Comparison of ENCODE assay signal across 1 cellular context in the genomic region with DNA sequence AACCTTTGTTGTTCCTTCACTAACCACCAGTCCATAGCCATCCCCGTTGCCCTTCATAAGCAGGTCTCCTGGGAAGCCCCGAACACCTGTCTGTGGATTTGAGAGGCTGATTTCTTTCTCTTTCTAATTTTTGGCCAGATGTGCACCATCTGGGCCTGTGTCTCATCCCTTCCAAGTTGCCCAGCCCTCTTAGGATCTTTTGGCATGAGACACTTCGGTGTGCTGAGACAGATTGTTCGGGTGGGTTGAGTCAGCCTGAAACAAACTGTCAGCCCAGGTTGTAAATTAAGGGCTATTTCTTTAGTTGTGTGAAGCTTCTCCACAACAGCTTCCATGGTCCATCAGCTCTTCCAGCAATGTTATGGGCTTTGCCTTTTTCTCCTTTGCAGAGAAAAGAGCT.
TF ChIP-seq lines count a peak whose summit lies in the region.

No MANE protein-coding gene starts in this region.

TF ChIP-seq in IMR-90, 13 proteins besides CTCF, POLR2A, EP300 and RAD21:
- TF ChIP-seq CEBPB (IDR thresholded peaks at IDR 0.05; ENCODE audit: low read depth, low read length): no peak
- TF ChIP-seq RCOR1 (IDR thresholded peaks at IDR 0.05; ENCODE audit: insufficient replicate concordance, low read length): no peak
- no peak for TF ChIP-seq FOS (IDR thresholded peaks at IDR 0.05; ENCODE audit: low read depth, low read length)
- TF ChIP-seq, protein P1, sequence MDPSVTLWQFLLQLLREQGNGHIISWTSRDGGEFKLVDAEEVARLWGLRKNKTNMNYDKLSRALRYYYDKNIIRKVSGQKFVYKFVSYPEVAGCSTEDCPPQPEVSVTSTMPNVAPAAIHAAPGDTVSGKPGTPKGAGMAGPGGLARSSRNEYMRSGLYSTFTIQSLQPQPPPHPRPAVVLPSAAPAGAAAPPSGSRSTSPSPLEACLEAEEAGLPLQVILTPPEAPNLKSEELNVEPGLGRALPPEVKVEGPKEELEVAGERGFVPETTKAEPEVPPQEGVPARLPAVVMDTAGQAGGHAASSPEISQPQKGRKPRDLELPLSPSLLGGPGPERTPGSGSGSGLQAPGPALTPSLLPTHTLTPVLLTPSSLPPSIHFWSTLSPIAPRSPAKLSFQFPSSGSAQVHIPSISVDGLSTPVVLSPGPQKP (IDR thresholded peaks at IDR 0.05; ENCODE audit: borderline replicate concordance, low read depth, low read length): no peak
- TF ChIP-seq MAZ (IDR thresholded peaks at IDR 0.05; ENCODE audit: borderline replicate concordance, low read depth, low read length): no peak
- TF ChIP-seq NFE2L2 (IDR thresholded peaks at IDR 0.05; ENCODE audit: low read depth, low read length): no peak
- TF ChIP-seq MXI1 (IDR thresholded peaks at IDR 0.05; ENCODE audit: borderline replicate concordance, low read depth, low read length): no peak
- TF ChIP-seq BHLHE40 (IDR thresholded peaks at IDR 0.05; ENCODE audit: low read depth, low read length): no peak
- no peak for TF ChIP-seq MAFK (IDR thresholded peaks at IDR 0.05; ENCODE audit: low read depth, low read length)
- no peak for TF ChIP-seq CHD1 (IDR thresholded peaks at IDR 0.05; ENCODE audit: low read depth, low read length)
- TF ChIP-seq, protein P2, sequence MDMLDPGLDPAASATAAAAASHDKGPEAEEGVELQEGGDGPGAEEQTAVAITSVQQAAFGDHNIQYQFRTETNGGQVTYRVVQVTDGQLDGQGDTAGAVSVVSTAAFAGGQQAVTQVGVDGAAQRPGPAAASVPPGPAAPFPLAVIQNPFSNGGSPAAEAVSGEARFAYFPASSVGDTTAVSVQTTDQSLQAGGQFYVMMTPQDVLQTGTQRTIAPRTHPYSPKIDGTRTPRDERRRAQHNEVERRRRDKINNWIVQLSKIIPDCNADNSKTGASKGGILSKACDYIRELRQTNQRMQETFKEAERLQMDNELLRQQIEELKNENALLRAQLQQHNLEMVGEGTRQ (IDR thresholded peaks at IDR 0.05; ENCODE audit: low read depth, low read length): no peak
- no peak for TF ChIP-seq SMC3 (IDR thresholded peaks at IDR 0.05; ENCODE audit: low read depth, low read length)
